In genomic region chr1:200861937-200862647, GRCh38 we compare ENCODE assay signal across 15 cellular contexts. TPM values are rescaled to one million over a fixed set of nuclear protein-coding genes. Genes with fewer than 3 reads are reported as not detected.
DNase-seq lines count a peak whose midpoint lies in the region; ATAC-seq and TF ChIP-seq lines count a peak whose summit lies in the region.
"Had no signal": no experiment of that assay in that cellular context is flagged by ENCODE, and none has a peak within 500 bp of the region (broad histone marks: within the 10 kb centered on the region; RNA-seq: fewer than 3 reads in every experiment).

No MANE protein-coding gene starts in this region.

- H3K36me3 Mint-ChIP-seq in activated CD4-positive, alpha-beta T cell treated with anti-CD3 and anti-CD28 coated beads, Interleukin-2, amount 10 ng/mL, durations not matched to agents 24 days and 14 days (ENCODE audit: low read depth): no peaks in the 10 kb centered on the region
- no peaks in the 10 kb centered on the region for H3K36me3 Mint-ChIP-seq in activated CD8-positive, alpha-beta T cell treated with anti-CD3 and anti-CD28 coated beads for 36 hours (ENCODE audit: low read depth)

- H3K4me3 Mint-ChIP-seq in activated CD4-positive, alpha-beta T cell treated with anti-CD3 and anti-CD28 coated beads, Interleukin-2, amount 10 ng/mL, durations not matched to agents 24 days and 14 days: no peak overlapping the region
- H3K4me3 Mint-ChIP-seq in activated CD8-positive, alpha-beta T cell treated with anti-CD3 and anti-CD28 coated beads for 36 hours: no peak overlapping the region

- peaks cover 18% of the 10 kb centered on the region for H3K27me3 Mint-ChIP-seq in activated CD4-positive, alpha-beta T cell treated with anti-CD3 and anti-CD28 coated beads, Interleukin-2, amount 10 ng/mL, durations not matched to agents 24 days and 14 days
- H3K27me3 Mint-ChIP-seq in activated CD8-positive, alpha-beta T cell treated with anti-CD3 and anti-CD28 coated beads for 36 hours: no peaks in the 10 kb centered on the region

- POLR2A ChIA-PET in activated CD8-positive, alpha-beta T cell treated with anti-CD3 and anti-CD28 coated beads for 36 hours (lab: Charles Lee): no interaction called here

- DNase-seq in activated CD4-positive, alpha-beta T cell treated with anti-CD3 and anti-CD28 coated beads, Interleukin-2, amount 10 ng/mL, durations not matched to agents 24 days and 14 days: no peak
- no peak for DNase-seq in activated CD4-positive, alpha-beta T cell treated with anti-CD3 and anti-CD28 coated beads, Interleukin-2, amount 50 U/mL, for 1 hour
- no peak for DNase-seq in activated CD8-positive, alpha-beta T cell treated with anti-CD3 and anti-CD28 coated beads for 36 hours
- DNase-seq in stimulated activated naive CD8-positive, alpha-beta T cell treated with anti-CD3 and anti-CD28 coated beads, Interleukin-15, Interleukin-2, amounts not matched to agents 100 U/mL and 50 U/mL, for 24 hours: no peak
- no peak for DNase-seq in ureter (ENCODE audit: low spot score)
- no peak for DNase-seq in SKM-1 treated with dmso at 0.1 percent for 144 hours (lab: John Stamatoyannopoulos, UW; ENCODE audit: unreplicated experiment)
- no peak for DNase-seq in NCI-H446 (lab: John Stamatoyannopoulos, UW)
- DNase-seq: DMS153, foreskin fibroblast, NCI-H1048 had no signal

- TF ChIP-seq CTCF in activated CD8-positive, alpha-beta T cell treated with anti-CD3 and anti-CD28 coated beads for 36 hours (IDR thresholded peaks at IDR 0.05): no peak

- H3K9me3 Mint-ChIP-seq in activated CD4-positive, alpha-beta T cell treated with anti-CD3 and anti-CD28 coated beads, Interleukin-2, amount 10 ng/mL, durations not matched to agents 24 days and 14 days: no peaks in the 10 kb centered on the region
- no peaks in the 10 kb centered on the region for H3K9me3 Mint-ChIP-seq in activated CD8-positive, alpha-beta T cell treated with anti-CD3 and anti-CD28 coated beads for 36 hours

- ATAC-seq in HG02981 (IDR thresholded peaks at IDR 0.05; ENCODE audit: unreplicated experiment): peak; percentile 41
- ATAC-seq in activated CD8-positive, alpha-beta T cell treated with anti-CD3 and anti-CD28 coated beads for 36 hours: peak; percentile 32
- peak; percentile 19 for ATAC-seq in stimulated activated naive CD8-positive, alpha-beta T cell treated with anti-CD3 and anti-CD28 coated beads, Interleukin-15, Interleukin-2, amounts not matched to agents 100 U/mL and 50 U/mL, for 24 hours
- ATAC-seq: HCT116 had no signal

- peak overlapping the region; percentile 15 for H3K27ac Mint-ChIP-seq in activated CD4-positive, alpha-beta T cell treated with anti-CD3 and anti-CD28 coated beads, Interleukin-2, amount 10 ng/mL, durations not matched to agents 24 days and 14 days
- no peak overlapping the region for H3K27ac Mint-ChIP-seq in activated CD8-positive, alpha-beta T cell treated with anti-CD3 and anti-CD28 coated beads for 36 hours

- CTCF ChIA-PET in activated CD8-positive, alpha-beta T cell treated with anti-CD3 and anti-CD28 coated beads for 36 hours (lab: Charles Lee): interaction anchor here (1.3 to 1.8 kb wide), 2 partner anchors 109 to 240 kb away, joined by 3 to 5 read pairs; no protein-coding TSS in a partner anchor

- peaks cover 14% of the 10 kb centered on the region for H3K4me1 Mint-ChIP-seq in activated CD4-positive, alpha-beta T cell treated with anti-CD3 and anti-CD28 coated beads, Interleukin-2, amount 10 ng/mL, durations not matched to agents 24 days and 14 days
- peaks cover 31% of the 10 kb centered on the region for H3K4me1 Mint-ChIP-seq in activated CD8-positive, alpha-beta T cell treated with anti-CD3 and anti-CD28 coated beads for 36 hours (ENCODE audit: low read depth)

- intact Hi-C loops in activated CD4-positive, alpha-beta T cell treated with anti-CD3 and anti-CD28 coated beads, Interleukin-2, amount 10 ng/mL, durations not matched to agents 24 days and 14 days (cut with micrococcal nuclease): no loop called here
- intact Hi-C loops in activated CD8-positive, alpha-beta T cell treated with anti-CD3 and anti-CD28 coated beads for 36 hours (cut with micrococcal nuclease): no loop called here

RNA-seq across cellular contexts. Expression of gene GPR25, which starts 10.7 kb away (rescaled TPM):
- not detected in 2 replicates for total RNA-seq in activated CD4-positive, alpha-beta T cell treated with anti-CD3 and anti-CD28 coated beads, Interleukin-2, amount 10 ng/mL, durations not matched to agents 24 days and 14 days
- total RNA-seq in activated CD8-positive, alpha-beta T cell treated with anti-CD3 and anti-CD28 coated beads for 36 hours: under 1 TPM; 0.29 to 0.34 TPM
- total RNA-seq in ureter: not detected
- total RNA-seq: posterior vena cava; RPMI7951; T-helper 2 cell treated with Interferon-gamma antibody and Interleukin-4, amounts not matched to agents 100 ng/mL and 5 ng/mL, for 36 hours had no signal

RNA-seq across cellular contexts. Expression of gene INAVA, which starts 32.6 kb away (rescaled TPM):
- not detected in 2 replicates for total RNA-seq in activated CD4-positive, alpha-beta T cell treated with anti-CD3 and anti-CD28 coated beads, Interleukin-2, amount 10 ng/mL, durations not matched to agents 24 days and 14 days
- total RNA-seq in activated CD8-positive, alpha-beta T cell treated with anti-CD3 and anti-CD28 coated beads for 36 hours: not detected
- total RNA-seq in ureter: 83.2 TPM
- total RNA-seq: T-helper 2 cell treated with Interferon-gamma antibody and Interleukin-4, amounts not matched to agents 100 ng/mL and 5 ng/mL, for 36 hours had no signal

Comparison
In these comparisons a context has a peak if more than half of its experiments do, and no peak if none do; other contexts are left out.
1. RNA of gene INAVA, which starts 32.6 kb away (total RNA-seq): 83.2 TPM in ureter (single experiment); not detected in activated CD8-positive, alpha-beta T cell treated with anti-CD3 and anti-CD28 coated beads for 36 hours and not detected in activated CD4-positive, alpha-beta T cell treated with anti-CD3 and anti-CD28 coated beads, Interleukin-2, amount 10 ng/mL, durations not matched to agents 24 days and 14 days; every median in the first group is over 10 times any median in the second.
2. Peak in every context shown above with its lines, with median percentiles within 50 percentile points of each other: ATAC-seq.